3 cellular contexts compared by ENCODE assay signal in genomic region chr2:98185801-98186200, GRCh38.
"Had no signal": no experiment of that assay in that cellular context is flagged by ENCODE, and none has a peak within 500 bp of the region (broad histone marks: within the 10 kb centered on the region; RNA-seq: fewer than 3 reads in every experiment).

No MANE protein-coding gene starts in this region.

- DNase-seq: IMR-90, KBM-7 had no signal

- H3K4me3 Mint-ChIP-seq: IgD-negative memory B cell had no signal

- H3K9me3 Mint-ChIP-seq: IgD-negative memory B cell had no signal

- H3K36me3 Mint-ChIP-seq: IgD-negative memory B cell had no signal

- H3K27ac Mint-ChIP-seq: IgD-negative memory B cell had no signal
